Comparison of ENCODE assay signal across 10 cellular contexts in genomic region chr15:37824717-37825382, GRCh38.
DNase-seq lines count a peak whose midpoint lies in the region; ATAC-seq and TF ChIP-seq lines count a peak whose summit lies in the region.
"Had no signal": no experiment of that assay in that cellular context is flagged by ENCODE, and none has a peak within 500 bp of the region (broad histone marks: within the 10 kb centered on the region; RNA-seq: fewer than 3 reads in every experiment).

No MANE protein-coding gene starts in this region.

- H3K4me1 Mint-ChIP-seq in effector memory CD8-positive, alpha-beta T cell (ENCODE audit: low read depth in 2 of 2): no peaks in the 10 kb centered on the region

- H3K27ac Mint-ChIP-seq in effector memory CD8-positive, alpha-beta T cell: no peak overlapping the region

- H3K9me3 ChIP-seq in A673 (ENCODE audit: low read depth, low read length, poor library complexity, severe bottlenecking): no peaks in the 10 kb centered on the region

- H3K4me3 ChIP-seq in A673 (ENCODE audit: low read depth, low read length, poor library complexity, severe bottlenecking): no peak overlapping the region

- ATAC-seq in HG02588 (IDR thresholded peaks at IDR 0.05; ENCODE audit: unreplicated experiment): peak; percentile 48
- peak; percentile 95 for ATAC-seq in SK-N-SH treated with all-trans-retinoic acid at 6 μM for 48 hours
- ATAC-seq in foreskin keratinocyte: peak; percentile 100
- no peak for ATAC-seq in HG03521 (IDR thresholded peaks at IDR 0.05; ENCODE audit: unreplicated experiment)
- ATAC-seq in effector memory CD8-positive, alpha-beta T cell (replicated peaks): no peak

- H3K36me3 Mint-ChIP-seq in effector memory CD8-positive, alpha-beta T cell (ENCODE audit: insufficient read depth): no peaks in the 10 kb centered on the region

- H3K4me3 Mint-ChIP-seq in effector memory CD8-positive, alpha-beta T cell: no peak overlapping the region

- H3K36me3 ChIP-seq in A673 (ENCODE audit: insufficient read depth, low read length, poor library complexity, severe bottlenecking): no peaks in the 10 kb centered on the region

- POLR2A ChIA-PET in A673 (lab: Charles Lee; ENCODE audit: low non-redundant PET): no interaction called here

- CTCF ChIA-PET in A673 (lab: Charles Lee): interaction anchor here (0.7 kb wide), 1 partner anchor 29 kb away, joined by 9 read pairs; no protein-coding TSS in a partner anchor

- TF ChIP-seq CTCF in A673 (conservative IDR thresholded peaks at IDR 0.05; ENCODE audit: low read depth, low read length): no peak
- TF ChIP-seq CTCF in foreskin keratinocyte (conservative IDR thresholded peaks at IDR 0.05): peak; percentile 63

- BruUV-seq in A673 (replicated peaks; lab: Mats Ljungman, UMichigan): no TSS peak

- DNase-seq in A673 (ENCODE audit: low spot score) (peak; percentile 55), foreskin keratinocyte (peak; percentile 75 to 89), T-helper 9 cell (no peak), GM19238 (ENCODE audit: insufficient read length, low spot score) (no peak)
- no peak for DNase-seq in effector memory CD8-positive, alpha-beta T cell
- DNase-seq: DND-41, NCI-H2171 had no signal

- H3K27me3 ChIP-seq in A673 (replicated peaks; ENCODE audit: insufficient read depth, low read depth, low read length, poor library complexity): no peaks in the 10 kb centered on the region
- no peaks in the 10 kb centered on the region for H3K27me3 ChIP-seq in foreskin keratinocyte

- H3K27ac ChIP-seq in A673 (ENCODE audit: low read depth, low read length, poor library complexity, severe bottlenecking): no peak overlapping the region
- no peak overlapping the region for H3K27ac ChIP-seq in foreskin keratinocyte

- intact Hi-C loops in A673 (cut with micrococcal nuclease; ENCODE audit: unreplicated experiment): no loop called here

- H3K4me1 ChIP-seq in A673 (ENCODE audit: insufficient read depth, low read length, poor library complexity, severe bottlenecking) (peaks cover 6% of the 10 kb centered on the region), foreskin keratinocyte (no peaks in the 10 kb centered on the region)

- peaks cover 9 to 19% of the 10 kb centered on the region in 2 donors for H3K27me3 Mint-ChIP-seq in effector memory CD8-positive, alpha-beta T cell

- H3K9me3 Mint-ChIP-seq in effector memory CD8-positive, alpha-beta T cell: no peaks in the 10 kb centered on the region

TF ChIP-seq in SK-N-SH treated with all-trans-retinoic acid at 6 μM for 48 hours, 23 proteins besides CTCF, POLR2A, EP300 and RAD21:
- TF ChIP-seq OSR1 (CRISPR knock-in tag; IDR thresholded peaks at IDR 0.05): no peak
- no peak for TF ChIP-seq ZFP30 (CRISPR knock-in tag; IDR thresholded peaks at IDR 0.05)
- TF ChIP-seq PATZ1 (CRISPR knock-in tag; IDR thresholded peaks at IDR 0.05; ENCODE audit: borderline replicate concordance): no peak
- TF ChIP-seq TCF4 (CRISPR knock-in tag; IDR thresholded peaks at IDR 0.05; ENCODE audit: borderline replicate concordance): no peak
- TF ChIP-seq BACH2 (CRISPR knock-in tag; IDR thresholded peaks at IDR 0.05; ENCODE audit: borderline replicate concordance): no peak
- TF ChIP-seq POU6F1 (CRISPR knock-in tag; IDR thresholded peaks at IDR 0.05; ENCODE audit: borderline replicate concordance, low read depth): no peak
- no peak for TF ChIP-seq ZNF8 (CRISPR knock-in tag; IDR thresholded peaks at IDR 0.05)
- TF ChIP-seq CSDC2 (CRISPR knock-in tag; IDR thresholded peaks at IDR 0.05): no peak
- TF ChIP-seq ZFP3 (CRISPR knock-in tag; IDR thresholded peaks at IDR 0.05): no peak
- no peak for TF ChIP-seq TOX (CRISPR knock-in tag; IDR thresholded peaks at IDR 0.05; ENCODE audit: borderline replicate concordance)
- TF ChIP-seq TSHZ2 (CRISPR knock-in tag; IDR thresholded peaks at IDR 0.05): no peak
- TF ChIP-seq CREB5 (CRISPR knock-in tag; IDR thresholded peaks at IDR 0.05; ENCODE audit: low read depth): no peak
- TF ChIP-seq ESRRG (CRISPR knock-in tag; IDR thresholded peaks at IDR 0.05): no peak
- no peak for TF ChIP-seq ARNTL (CRISPR knock-in tag; IDR thresholded peaks at IDR 0.05; ENCODE audit: borderline replicate concordance, low read depth)
TF ChIP-seq in SK-N-SH treated with all-trans-retinoic acid at 6 μM for 48 hours: peak in this region for 0.

Comparison
In these comparisons a context has a peak if more than half of its experiments do, and no peak if none do; other contexts are left out.
1. DNase-seq: peak in A673 (single experiment) and foreskin keratinocyte (2 of 2); none in T-helper 9 cell (single experiment), GM19238 (single experiment) and effector memory CD8-positive, alpha-beta T cell (0 of 3).
2. ATAC-seq: peak in HG02588 (single experiment), SK-N-SH treated with all-trans-retinoic acid at 6 μM for 48 hours (single experiment) and foreskin keratinocyte (single experiment); none in HG03521 (single experiment) and effector memory CD8-positive, alpha-beta T cell (single experiment).